ENCODE assay signal across 3 cellular contexts in the genomic region with DNA sequence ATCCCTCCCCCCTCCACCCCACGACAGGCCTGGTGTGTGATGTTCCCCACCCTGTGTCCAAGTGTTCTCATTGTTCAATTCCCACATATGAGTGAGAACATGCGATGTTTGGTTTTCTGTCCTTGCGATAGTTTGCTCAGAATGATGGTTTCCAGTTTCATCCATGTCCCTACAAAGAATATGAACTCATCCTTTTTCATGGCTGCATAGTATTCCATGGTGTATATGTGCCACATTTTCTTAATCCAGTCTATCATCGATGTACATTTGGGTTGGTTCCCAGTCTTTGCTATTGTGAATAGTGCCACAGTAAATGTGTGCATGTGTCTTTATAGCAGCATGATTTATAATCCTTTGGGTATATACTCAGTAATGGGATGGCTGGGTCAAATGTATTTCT.
DNase-seq lines count a peak whose midpoint lies in the region; ATAC-seq, FAIRE-seq and TF ChIP-seq lines count a peak whose summit lies in the region.
"Not testable (repeated sequence)": the region's sequence is repeated elsewhere in the genome, so short reads cannot be mapped to it uniquely, and the experiment has no call there.

No MANE protein-coding gene starts in this region.

- not testable (repeated sequence) for TF ChIP-seq POLR2A in A549 (IDR thresholded peaks at IDR 0.05; ENCODE audit: low read length); K562 (conservative IDR thresholded peaks at IDR 0.05)

- TF ChIP-seq CTCF in A549 (IDR thresholded peaks at IDR 0.05); HEK293 (tag by site-specific recombination; IDR thresholded peaks at IDR 0.05); K562 (IDR thresholded peaks at IDR 0.05 in 2 of 3, conservative IDR thresholded peaks at IDR 0.05 in 1 of 3; ENCODE audit: insufficient read depth in 2 of 3, low read depth in 1 of 3, low read length in 3 of 3): not testable (repeated sequence)

- H3K27ac ChIP-seq in A549; HEK293 (ENCODE audit: extremely low read depth, low read depth, low read length); K562 (ENCODE audit: extremely low read depth, low read depth, low read length): not testable (repeated sequence)

- H4K20me1 ChIP-seq in K562 (replicated peaks; ENCODE audit: control insufficient read depth, insufficient read depth, low read length), result not testable (repeated sequence)

- not testable (repeated sequence) for H3K36me3 ChIP-seq in HEK293 (ENCODE audit: control insufficient read depth in 2 of 2, insufficient read depth in 1 of 2, low read length in 2 of 2); K562 (ENCODE audit: control insufficient read depth, insufficient read depth, low read length)

- TF ChIP-seq RAD21 in A549 (conservative IDR thresholded peaks at IDR 0.05 in 1 of 2, IDR thresholded peaks at IDR 0.05 in 1 of 2); K562 (CRISPR knock-in tag; conservative IDR thresholded peaks at IDR 0.05 in 1 of 2, IDR thresholded peaks at IDR 0.05 in 1 of 2): not testable (repeated sequence)

- H3K79me2 ChIP-seq in K562 (ENCODE audit: control insufficient read depth, insufficient read depth, low read length), result not testable (repeated sequence)

- FAIRE-seq in A549 (lab: Jason Lieb, UNC); K562 (lab: Jason Lieb, UNC): not testable (repeated sequence)

- POLR2A ChIA-PET in A549 (lab: Yijun Ruan, JAX); HEK293 (lab: Yijun Ruan, JAX); K562 (lab: Yijun Ruan, JAX): not testable (repeated sequence)

- in situ Hi-C loops in K562 (cut with MboI), result not testable (repeated sequence)

- not testable (repeated sequence) for ATAC-seq in A549, K562

- H3K9me3 ChIP-seq in A549; HEK293 (ENCODE audit: control insufficient read depth, insufficient read depth, low read depth, low read length); K562 (replicated peaks; ENCODE audit: control insufficient read depth, insufficient read depth, low read depth, low read length): not testable (repeated sequence)

- DNase-seq in A549 (ENCODE audit: low read depth in 1 of 2, low spot score in 1 of 2); K562 (ENCODE audit: extremely low read depth in 1 of 4, low spot score in 3 of 4): not testable (repeated sequence)

- H2AFZ ChIP-seq in K562 (ENCODE audit: low read depth, low read length), result not testable (repeated sequence)

- not testable (repeated sequence) for H3K9ac ChIP-seq in K562 (ENCODE audit: insufficient read depth in 1 of 2, low read depth in 2 of 2, low read length in 2 of 2)

- H3K4me3 ChIP-seq in A549; HEK293 (ENCODE audit: low read depth, low read length); K562: not testable (repeated sequence)

- peaks cover 30% of the 10 kb centered on the region for H3K4me1 ChIP-seq in A549
- H3K4me1 ChIP-seq in HEK293 (ENCODE audit: control insufficient read depth, insufficient read depth, low read length); K562 (replicated peaks in 1 of 2; ENCODE audit: control insufficient read depth in 2 of 2, insufficient read depth in 2 of 2, low read length in 2 of 2): not testable (repeated sequence)

- not testable (repeated sequence) for H3K9me1 ChIP-seq in K562 (ENCODE audit: control insufficient read depth, insufficient read depth, low read length)

- intact Hi-C loops in K562 (cut with micrococcal nuclease), result not testable (repeated sequence)

- TF ChIP-seq EP300 in A549 (IDR thresholded peaks at IDR 0.05); K562 (IDR thresholded peaks at IDR 0.05; ENCODE audit: low read length): not testable (repeated sequence)

- not testable (repeated sequence) for BruUV-seq in K562 (replicated peaks; lab: Mats Ljungman, UMichigan)

- CTCF ChIA-PET in A549 (lab: Yijun Ruan, JAX); HEK293 (lab: Yijun Ruan, JAX); K562 (lab: Yijun Ruan, JAX; ENCODE audit: low intra/inter-chr PET ratio): not testable (repeated sequence)

- not testable (repeated sequence) for H3K4me2 ChIP-seq in A549; K562 (ENCODE audit: insufficient read depth, low read length)

- 77% methylated on average over 4 of the region's 4 CpGs for WGBS in A549 (ENCODE audit: missing lambda C conversion rate)
- 2% methylated on average over 4 of the region's 4 CpGs for WGBS in K562 (ENCODE audit: insufficient coverage, low coverage, missing lambda C conversion rate)

- not testable (repeated sequence) for H3K27me3 ChIP-seq in K562 (ENCODE audit: control insufficient read depth in 2 of 2, insufficient read depth in 2 of 2, low read length in 2 of 2)

TF ChIP-seq in A549, 52 proteins besides CTCF, POLR2A, EP300 and RAD21:
- TF ChIP-seq HDAC2 (IDR thresholded peaks at IDR 0.05), result 0 out of 2 replicates have a peak, but pooled peaks have one; percentile 33
TF ChIP-seq in A549: peak in this region for 1; not testable (repeated sequence) for 51.

TF ChIP-seq in HEK293, 187 proteins besides CTCF, POLR2A, EP300 and RAD21:
- TF ChIP-seq ZNF146 (tag by site-specific recombination; IDR thresholded peaks at IDR 0.05), result peak; percentile 88
- peak; percentile 50; the same call in 1 of the 2 replicates for TF ChIP-seq ZNF580 (tag by site-specific recombination; IDR thresholded peaks at IDR 0.05)

TF ChIP-seq in K562, 482 proteins besides CTCF, POLR2A, EP300 and RAD21:
- TF ChIP-seq RBM25 (IDR thresholded peaks at IDR 0.05; ENCODE audit: low read depth, low read length, severe bottlenecking) (peak; percentile 67), ZNF146 (CRISPR knock-in tag; IDR thresholded peaks at IDR 0.05; ENCODE audit: unreplicated experiment) (peak; percentile 93)
